26 cellular contexts compared by ENCODE assay signal in genomic region chr15:100762289-100762688, GRCh38.
"Had no signal": no experiment of that assay in that cellular context is flagged by ENCODE, and none has a peak within 500 bp of the region (broad histone marks: within the 10 kb centered on the region; RNA-seq: fewer than 3 reads in every experiment).

No MANE protein-coding gene starts in this region.

- H3K27ac Mint-ChIP-seq: activated naive CD4-positive, alpha-beta T cell treated with anti-CD3 and anti-CD28 coated beads, Interleukin-2, amount 50 U/mL, for 24 hours; activated naive CD8-positive, alpha-beta T cell treated with anti-CD3 and anti-CD28 coated beads, Interleukin-2, amount 50 U/mL, for 24 hours; activated T-cell treated with anti-CD3 and anti-CD28 coated beads, Interleukin-2, amount 50 U/mL, for 24 hours; immature natural killer cell; stimulated activated naive B cell treated with anti-CD40 and anti-IgM and Interleukin-4, amounts not matched to agents 10 μg/mL and 1 μg/mL and 100 μg/mL, for 72 hours had no signal

- ATAC-seq: activated naive CD8-positive, alpha-beta T cell treated with anti-CD3 and anti-CD28 coated beads, Interleukin-2, amount 50 U/mL, for 24 hours; gastroesophageal sphincter; left colon; naive thymus-derived CD8-positive, alpha-beta T cell; stimulated activated naive B cell treated with anti-CD40 and anti-IgM and Interleukin-4, amounts not matched to agents 10 μg/mL and 1 μg/mL and 100 μg/mL, for 72 hours had no signal

- H3K27ac ChIP-seq: gastroesophageal sphincter, neutrophil, ovary, prostate gland, sigmoid colon, stomach, thyroid gland had no signal

- H3K4me3 ChIP-seq: gastroesophageal sphincter, ovary, prostate gland, sigmoid colon, stomach, thyroid gland had no signal

- H3K36me3 ChIP-seq: gastroesophageal sphincter, neutrophil, ovary, prostate gland, sigmoid colon, stomach, thyroid gland had no signal

- DNase-seq: activated CD4-positive, alpha-beta T cell treated with anti-CD3 and anti-CD28 coated beads for 48 hours; activated CD4-positive, alpha-beta T cell treated with anti-CD3 and anti-CD28 coated beads, Interleukin-2, amount 50 U/mL, for 48 hours; activated CD8-positive, alpha-beta memory T cell treated with anti-CD3 and anti-CD28 coated beads for 24 hours; activated naive CD8-positive, alpha-beta T cell treated with anti-CD3 and anti-CD28 coated beads, Interleukin-2, amount 50 U/mL, for 24 hours; activated T-cell treated with anti-CD3 and anti-CD28 coated beads, Interleukin-2, amount 50 U/mL, for 24 hours; amygdala; central memory CD4-positive, alpha-beta T cell; dermis blood vessel endothelial cell; effector CD4-positive, alpha-beta T cell; erythroblast; immature natural killer cell; kidney; naive thymus-derived CD8-positive, alpha-beta T cell; retina; sigmoid colon; small intestine; stimulated activated CD4-positive, alpha-beta T cell treated with anti-CD3 and anti-CD28 coated beads, Interleukin-1b, Interleukin-23, amount 100 ng/mL, for 48 hours; stimulated activated naive B cell treated with anti-CD40 and anti-IgM and Interleukin-4, amounts not matched to agents 10 μg/mL and 1 μg/mL and 100 μg/mL, for 72 hours; stomach; thyroid gland had no signal

- H3K4me3 Mint-ChIP-seq: activated naive CD4-positive, alpha-beta T cell treated with anti-CD3 and anti-CD28 coated beads, Interleukin-2, amount 50 U/mL, for 24 hours; activated naive CD8-positive, alpha-beta T cell treated with anti-CD3 and anti-CD28 coated beads, Interleukin-2, amount 50 U/mL, for 24 hours; activated T-cell treated with anti-CD3 and anti-CD28 coated beads, Interleukin-2, amount 50 U/mL, for 24 hours; immature natural killer cell; naive thymus-derived CD8-positive, alpha-beta T cell; stimulated activated naive B cell treated with anti-CD40 and anti-IgM and Interleukin-4, amounts not matched to agents 10 μg/mL and 1 μg/mL and 100 μg/mL, for 72 hours had no signal

- H3K9me3 Mint-ChIP-seq: activated naive CD4-positive, alpha-beta T cell treated with anti-CD3 and anti-CD28 coated beads, Interleukin-2, amount 50 U/mL, for 24 hours; activated naive CD8-positive, alpha-beta T cell treated with anti-CD3 and anti-CD28 coated beads, Interleukin-2, amount 50 U/mL, for 24 hours; activated T-cell treated with anti-CD3 and anti-CD28 coated beads, Interleukin-2, amount 50 U/mL, for 24 hours; naive thymus-derived CD8-positive, alpha-beta T cell; stimulated activated naive B cell treated with anti-CD40 and anti-IgM and Interleukin-4, amounts not matched to agents 10 μg/mL and 1 μg/mL and 100 μg/mL, for 72 hours had no signal

- H3K27me3 ChIP-seq: ovary, sigmoid colon had no signal

- H3K36me3 Mint-ChIP-seq: activated naive CD4-positive, alpha-beta T cell treated with anti-CD3 and anti-CD28 coated beads, Interleukin-2, amount 50 U/mL, for 24 hours; immature natural killer cell; naive thymus-derived CD8-positive, alpha-beta T cell; stimulated activated naive B cell treated with anti-CD40 and anti-IgM and Interleukin-4, amounts not matched to agents 10 μg/mL and 1 μg/mL and 100 μg/mL, for 72 hours had no signal

- FAIRE-seq: kidney, small intestine had no signal

- H3K4me1 Mint-ChIP-seq: activated naive CD8-positive, alpha-beta T cell treated with anti-CD3 and anti-CD28 coated beads, Interleukin-2, amount 50 U/mL, for 24 hours; immature natural killer cell; stimulated activated naive B cell treated with anti-CD40 and anti-IgM and Interleukin-4, amounts not matched to agents 10 μg/mL and 1 μg/mL and 100 μg/mL, for 72 hours had no signal

- H3K9me3 ChIP-seq: gastroesophageal sphincter, neutrophil, ovary, prostate gland, sigmoid colon, stomach, thyroid gland had no signal
